Comparison of ENCODE assay signal across 8 cellular contexts in the genomic region with DNA sequence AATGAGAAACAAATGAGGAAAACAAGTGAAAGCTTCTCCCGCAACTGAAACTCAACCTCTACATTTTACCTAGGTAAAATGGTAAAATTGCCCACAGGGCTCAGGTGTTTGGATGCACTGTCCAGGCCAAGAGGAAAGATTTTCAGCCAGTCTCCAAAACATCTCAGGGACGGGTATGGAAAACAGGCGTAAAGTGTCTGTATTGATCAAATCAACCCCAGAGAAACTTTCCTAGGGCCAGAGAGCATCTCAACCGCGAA. TPM values are rescaled to one million over a fixed set of nuclear protein-coding genes. Genes with fewer than 3 reads are reported as not detected.
DNase-seq lines count a peak whose midpoint lies in the region; ATAC-seq and TF ChIP-seq lines count a peak whose summit lies in the region.

No MANE protein-coding gene starts in this region.

- peaks cover 1% of the 10 kb centered on the region for H3K36me3 ChIP-seq in breast epithelium
- peaks cover 0 to 12% of the 10 kb centered on the region in 2 donors for H3K36me3 ChIP-seq in muscle layer of duodenum (ENCODE audit: control insufficient read depth in 1 of 2, insufficient read depth in 2 of 2, low read length in 2 of 2)

- CTCF ChIA-PET in AG04449 (lab: Yijun Ruan, JAX): interaction anchor here (0.6 to 2.5 kb wide), 4 partner anchors 76 to 215 kb away, joined by 3 to 21 read pairs (median 6); no protein-coding TSS in a partner anchor

- ATAC-seq in HG02943 (IDR thresholded peaks at IDR 0.05; ENCODE audit: low read depth, unreplicated experiment) (peak; percentile 9), GM19324 (IDR thresholded peaks at IDR 0.05; ENCODE audit: low FRiP score, unreplicated experiment) (no peak), HG03378 (IDR thresholded peaks at IDR 0.05; ENCODE audit: unreplicated experiment) (no peak)

- H3K27me3 ChIP-seq in breast epithelium (no peaks in the 10 kb centered on the region), muscle layer of duodenum (ENCODE audit: low read depth, low read length) (no peaks in the 10 kb centered on the region)

- H3K27ac ChIP-seq in breast epithelium (peak overlapping the region; percentile 96 to 99), muscle layer of duodenum (ENCODE audit: low read length) (peak overlapping the region; percentile 99)

- no peak for DNase-seq in AG04449 (ENCODE audit: low read depth, low spot score)
- no peak for DNase-seq in breast epithelium (ENCODE audit: low spot score in 2 of 2)
- DNase-seq in D341Med (ENCODE audit: low spot score): no peak
- DNase-seq in DMS153 treated with DMSO at 0.1 percent for 48 hours (lab: John Stamatoyannopoulos, UW; ENCODE audit: unreplicated experiment): no peak

- intact Hi-C loops in breast epithelium (cut with DNase I; ENCODE audit: low total_unique reads): loop anchor here (5.0 kb wide), 1 partner anchor 1025 kb away; no protein-coding TSS in a partner anchor

- peak overlapping the region; percentile 47 for H3K4me3 ChIP-seq in AG04449 (ENCODE audit: low read depth, low read length)
- H3K4me3 ChIP-seq in breast epithelium: peak overlapping the region; percentile 65 to 78 (median 77)
- peak overlapping the region; percentile 71 to 99 for H3K4me3 ChIP-seq in muscle layer of duodenum (ENCODE audit: low read depth in 1 of 2, low read length in 2 of 2)

- POLR2A ChIA-PET in AG04449 (lab: Yijun Ruan, JAX): interaction anchor here (1.0 to 1.5 kb wide), 3 partner anchors 28 to 166 kb away, joined by 3 to 5 read pairs (median 3); partner anchors contain the start of gene SLC25A12

- H3K4me1 ChIP-seq in breast epithelium: peaks cover 0 to 11% of the 10 kb centered on the region in 2 donors
- H3K4me1 ChIP-seq in muscle layer of duodenum (ENCODE audit: control insufficient read depth in 1 of 2, insufficient read depth in 2 of 2, low read length in 2 of 2): peaks cover 11 to 24% of the 10 kb centered on the region in 2 donors

- H3K9me3 ChIP-seq in breast epithelium: no peaks in the 10 kb centered on the region
- no peaks in the 10 kb centered on the region for H3K9me3 ChIP-seq in muscle layer of duodenum (ENCODE audit: control insufficient read depth in 1 of 2, low read length in 2 of 2)

- no peak for TF ChIP-seq POLR2A in breast epithelium (IDR thresholded peaks at IDR 0.05)

- TF ChIP-seq CTCF in AG04449 (IDR thresholded peaks at IDR 0.05; ENCODE audit: insufficient read depth, low read length, missing control alignments): no peak
- no peak for TF ChIP-seq CTCF in breast epithelium (IDR thresholded peaks at IDR 0.05)

RNA-seq across cellular contexts. Expression of gene HAT1, which starts 0.4 kb away (rescaled TPM):
- total RNA-seq in breast epithelium: 10 to 100 TPM; 24.0 to 53.4 (median 35.4) TPM

RNA-seq across cellular contexts. Expression of gene SLC25A12, which starts 27.9 kb away (rescaled TPM):
- 10 to 100 TPM; 15.5 to 54.7 (median 39.2) TPM for total RNA-seq in breast epithelium
